1 cellular context compared by ENCODE assay signal in the genomic region with DNA sequence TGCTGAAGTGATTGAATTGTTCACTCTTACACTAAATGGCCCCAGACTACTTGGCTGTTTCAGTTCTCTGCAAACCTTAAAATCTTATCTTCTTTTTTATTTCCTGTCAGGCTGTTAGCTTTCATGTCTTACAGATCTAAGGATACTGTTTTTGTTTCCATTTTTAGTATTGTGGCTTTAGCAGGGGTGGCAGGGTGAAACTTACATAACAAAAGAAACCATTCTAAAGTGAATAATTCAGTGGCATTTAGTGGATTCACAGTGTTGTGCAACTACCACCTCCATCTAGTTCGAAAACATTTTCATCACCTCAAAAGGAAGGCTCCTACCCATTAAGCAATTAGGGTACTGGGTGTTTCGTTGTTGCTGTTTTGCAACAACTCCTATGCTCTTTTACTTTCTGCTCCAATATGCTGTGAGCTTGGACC.
TF ChIP-seq lines count a peak whose summit lies in the region.

No MANE protein-coding gene starts in this region.

TF ChIP-seq in GM12878, 131 proteins besides CTCF, POLR2A, EP300 and RAD21:
- no peak for TF ChIP-seq SIN3A (IDR thresholded peaks at IDR 0.05; ENCODE audit: low read depth, low read length)
- no peak for TF ChIP-seq SREBF1 (IDR thresholded peaks at IDR 0.05; ENCODE audit: low read length)
- TF ChIP-seq MXI1 (IDR thresholded peaks at IDR 0.05; ENCODE audit: low read depth, low read length): no peak
- no peak for TF ChIP-seq NFIC (IDR thresholded peaks at IDR 0.05; ENCODE audit: low read depth, low read length)
- TF ChIP-seq SMC3 (IDR thresholded peaks at IDR 0.05; ENCODE audit: borderline replicate concordance, low read length): no peak
- TF ChIP-seq SMARCA5 (IDR thresholded peaks at IDR 0.05): no peak
- TF ChIP-seq NBN (IDR thresholded peaks at IDR 0.05): 0 out of 2 replicates have a peak, but pooled peaks have one; percentile 45
- TF ChIP-seq ESRRA (IDR thresholded peaks at IDR 0.05; ENCODE audit: low read length): no peak
- TF ChIP-seq CHD2 (IDR thresholded peaks at IDR 0.05; ENCODE audit: borderline replicate concordance, low read depth, low read length): 0 out of 2 replicates have a peak, but pooled peaks have one; percentile 23
- no peak for TF ChIP-seq RELB (IDR thresholded peaks at IDR 0.05; ENCODE audit: low read depth)
- TF ChIP-seq, protein P1, sequence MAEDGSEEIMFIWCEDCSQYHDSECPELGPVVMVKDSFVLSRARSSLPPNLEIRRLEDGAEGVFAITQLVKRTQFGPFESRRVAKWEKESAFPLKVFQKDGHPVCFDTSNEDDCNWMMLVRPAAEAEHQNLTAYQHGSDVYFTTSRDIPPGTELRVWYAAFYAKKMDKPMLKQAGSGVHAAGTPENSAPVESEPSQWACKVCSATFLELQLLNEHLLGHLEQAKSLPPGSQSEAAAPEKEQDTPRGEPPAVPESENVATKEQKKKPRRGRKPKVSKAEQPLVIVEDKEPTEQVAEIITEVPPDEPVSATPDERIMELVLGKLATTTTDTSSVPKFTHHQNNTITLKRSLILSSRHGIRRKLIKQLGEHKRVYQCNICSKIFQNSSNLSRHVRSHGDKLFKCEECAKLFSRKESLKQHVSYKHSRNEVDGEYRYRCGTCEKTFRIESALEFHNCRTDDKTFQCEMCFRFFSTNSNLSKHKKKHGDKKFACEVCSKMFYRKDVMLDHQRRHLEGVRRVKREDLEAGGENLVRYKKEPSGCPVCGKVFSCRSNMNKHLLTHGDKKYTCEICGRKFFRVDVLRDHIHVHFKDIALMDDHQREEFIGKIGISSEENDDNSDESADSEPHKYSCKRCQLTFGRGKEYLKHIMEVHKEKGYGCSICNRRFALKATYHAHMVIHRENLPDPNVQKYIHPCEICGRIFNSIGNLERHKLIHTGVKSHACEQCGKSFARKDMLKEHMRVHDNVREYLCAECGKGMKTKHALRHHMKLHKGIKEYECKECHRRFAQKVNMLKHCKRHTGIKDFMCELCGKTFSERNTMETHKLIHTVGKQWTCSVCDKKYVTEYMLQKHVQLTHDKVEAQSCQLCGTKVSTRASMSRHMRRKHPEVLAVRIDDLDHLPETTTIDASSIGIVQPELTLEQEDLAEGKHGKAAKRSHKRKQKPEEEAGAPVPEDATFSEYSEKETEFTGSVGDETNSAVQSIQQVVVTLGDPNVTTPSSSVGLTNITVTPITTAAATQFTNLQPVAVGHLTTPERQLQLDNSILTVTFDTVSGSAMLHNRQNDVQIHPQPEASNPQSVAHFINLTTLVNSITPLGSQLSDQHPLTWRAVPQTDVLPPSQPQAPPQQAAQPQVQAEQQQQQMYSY (CRISPR knock-in tag; IDR thresholded peaks at IDR 0.05): no peak
- TF ChIP-seq, protein P2, sequence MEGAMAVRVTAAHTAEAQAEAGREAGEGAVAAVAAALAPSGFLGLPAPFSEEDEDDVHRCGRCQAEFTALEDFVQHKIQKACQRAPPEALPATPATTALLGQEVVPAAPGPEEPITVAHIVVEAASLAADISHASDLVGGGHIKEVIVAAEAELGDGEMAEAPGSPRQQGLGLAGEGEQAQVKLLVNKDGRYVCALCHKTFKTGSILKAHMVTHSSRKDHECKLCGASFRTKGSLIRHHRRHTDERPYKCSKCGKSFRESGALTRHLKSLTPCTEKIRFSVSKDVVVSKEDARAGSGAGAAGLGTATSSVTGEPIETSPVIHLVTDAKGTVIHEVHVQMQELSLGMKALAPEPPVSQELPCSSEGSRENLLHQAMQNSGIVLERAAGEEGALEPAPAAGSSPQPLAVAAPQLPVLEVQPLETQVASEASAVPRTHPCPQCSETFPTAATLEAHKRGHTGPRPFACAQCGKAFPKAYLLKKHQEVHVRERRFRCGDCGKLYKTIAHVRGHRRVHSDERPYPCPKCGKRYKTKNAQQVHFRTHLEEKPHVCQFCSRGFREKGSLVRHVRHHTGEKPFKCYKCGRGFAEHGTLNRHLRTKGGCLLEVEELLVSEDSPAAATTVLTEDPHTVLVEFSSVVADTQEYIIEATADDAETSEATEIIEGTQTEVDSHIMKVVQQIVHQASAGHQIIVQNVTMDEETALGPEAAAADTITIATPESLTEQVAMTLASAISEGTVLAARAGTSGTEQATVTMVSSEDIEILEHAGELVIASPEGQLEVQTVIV (IDR thresholded peaks at IDR 0.05; ENCODE audit: borderline replicate concordance, partially characterized antibody): no peak
- TF ChIP-seq RFX5 (IDR thresholded peaks at IDR 0.05; ENCODE audit: low read depth, low read length): no peak
- no peak for TF ChIP-seq NKRF (conservative IDR thresholded peaks at IDR 0.05)
- TF ChIP-seq ETV6 (conservative IDR thresholded peaks at IDR 0.05 in 1 of 2, IDR thresholded peaks at IDR 0.05 in 1 of 2; ENCODE audit: borderline replicate concordance in 1 of 2, low read depth in 1 of 2): no peak
- TF ChIP-seq, protein P3, sequence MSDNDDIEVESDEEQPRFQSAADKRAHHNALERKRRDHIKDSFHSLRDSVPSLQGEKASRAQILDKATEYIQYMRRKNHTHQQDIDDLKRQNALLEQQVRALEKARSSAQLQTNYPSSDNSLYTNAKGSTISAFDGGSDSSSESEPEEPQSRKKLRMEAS (IDR thresholded peaks at IDR 0.05; ENCODE audit: low read depth, low read length): no peak
- peak; percentile 41; the same call in 1 of the 2 replicates for TF ChIP-seq ZSCAN29 (IDR thresholded peaks at IDR 0.05)
- TF ChIP-seq RUNX3 (IDR thresholded peaks at IDR 0.05; ENCODE audit: low read length): peak; percentile 26; the same call in 1 of the 2 replicates
- TF ChIP-seq MEF2B (IDR thresholded peaks at IDR 0.05; ENCODE audit: partially characterized antibody, poor library complexity, severe bottlenecking): peak; percentile 81
- TF ChIP-seq CHD4 (IDR thresholded peaks at IDR 0.05): no peak
- 0 out of 2 replicates have a peak, but pooled peaks have one; percentile 26 for TF ChIP-seq NR2F1 (conservative IDR thresholded peaks at IDR 0.05)
- TF ChIP-seq ATF7 (IDR thresholded peaks at IDR 0.05; ENCODE audit: low read depth): peak; percentile 21; the same call in 1 of the 2 replicates
- TF ChIP-seq ZNF592 (IDR thresholded peaks at IDR 0.05): no peak
- TF ChIP-seq, protein P4, sequence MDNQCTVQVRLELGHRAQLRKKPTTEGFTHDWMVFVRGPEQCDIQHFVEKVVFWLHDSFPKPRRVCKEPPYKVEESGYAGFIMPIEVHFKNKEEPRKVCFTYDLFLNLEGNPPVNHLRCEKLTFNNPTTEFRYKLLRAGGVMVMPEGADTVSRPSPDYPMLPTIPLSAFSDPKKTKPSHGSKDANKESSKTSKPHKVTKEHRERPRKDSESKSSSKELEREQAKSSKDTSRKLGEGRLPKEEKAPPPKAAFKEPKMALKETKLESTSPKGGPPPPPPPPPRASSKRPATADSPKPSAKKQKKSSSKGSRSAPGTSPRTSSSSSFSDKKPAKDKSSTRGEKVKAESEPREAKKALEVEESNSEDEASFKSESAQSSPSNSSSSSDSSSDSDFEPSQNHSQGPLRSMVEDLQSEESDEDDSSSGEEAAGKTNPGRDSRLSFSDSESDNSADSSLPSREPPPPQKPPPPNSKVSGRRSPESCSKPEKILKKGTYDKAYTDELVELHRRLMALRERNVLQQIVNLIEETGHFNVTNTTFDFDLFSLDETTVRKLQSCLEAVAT (IDR thresholded peaks at IDR 0.05): 0 out of 2 replicates have a peak, but pooled peaks have one; percentile 12
- TF ChIP-seq RCOR1 (conservative IDR thresholded peaks at IDR 0.05; ENCODE audit: low read depth, low read length): no peak
- no peak for TF ChIP-seq ZNF217 (IDR thresholded peaks at IDR 0.05)
